Comparison of ENCODE assay signal across 22 cellular contexts in the genomic region with DNA sequence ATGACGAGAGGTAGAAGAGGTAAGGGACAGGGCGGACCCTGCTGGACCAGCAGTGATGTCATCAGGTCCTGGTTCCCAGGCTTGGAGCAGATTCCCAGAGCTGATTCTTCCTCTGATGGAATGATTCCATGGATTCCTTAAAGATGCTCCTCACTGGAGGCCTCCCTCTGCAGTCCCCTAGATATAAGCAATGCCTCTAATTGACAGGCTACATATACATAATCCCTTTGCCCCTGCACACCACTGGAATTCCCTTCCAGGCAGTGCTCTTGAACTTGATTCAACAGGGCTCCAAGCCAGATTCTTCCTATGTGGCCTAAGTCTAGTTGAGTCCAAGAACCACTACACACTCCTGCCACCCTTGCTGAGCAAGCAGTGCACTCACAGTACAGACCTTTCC.
"Had no signal": no experiment of that assay in that cellular context is flagged by ENCODE, and none has a peak within 500 bp of the region (broad histone marks: within the 10 kb centered on the region; RNA-seq: fewer than 3 reads in every experiment).

No MANE protein-coding gene starts in this region.

- H3K4me3 ChIP-seq: coronary artery, gastrocnemius medialis, heart right ventricle, spleen, tibial artery, upper lobe of left lung, uterus had no signal

- H3K36me3 ChIP-seq: gastrocnemius medialis, heart right ventricle, spleen, tibial artery, upper lobe of left lung, uterus had no signal

- H3K27ac ChIP-seq: coronary artery, gastrocnemius medialis, heart right ventricle, spleen, tibial artery, upper lobe of left lung, uterus had no signal

- DNase-seq: effector CD4-positive, alpha-beta T cell; endodermal cell; erythroblast; gastrocnemius medialis; heart right ventricle; hypothalamus; islet precursor cell; mammary epithelial cell; natural killer cell; posterior cingulate gyrus; spleen; stimulated activated CD4-positive, alpha-beta T cell treated with anti-CD3 and anti-CD28 coated beads, Interleukin-15, amount 100 ng/mL, for 24 hours; stimulated activated CD4-positive, alpha-beta T cell treated with anti-CD3 and anti-CD28 coated beads, Interleukin-1b, Interleukin-23, amount 100 ng/mL, for 48 hours; stimulated activated CD4-positive, alpha-beta T cell treated with anti-CD3 and anti-CD28 coated beads, Interleukin-4, amount 100 ng/mL, for 24 hours; tibial artery; upper lobe of left lung; uterus had no signal

- H3K27me3 ChIP-seq: gastrocnemius medialis, tibial artery, upper lobe of left lung, uterus had no signal

- FAIRE-seq: endothelial cell of umbilical vein had no signal

- ATAC-seq: gastrocnemius medialis; heart right ventricle; left lobe of liver; natural killer cell; sciatic nerve; stimulated activated memory B cell treated with anti-CD40 and anti-IgM and Interleukin-4, amounts not matched to agents 10 μg/mL and 1 μg/mL and 100 μg/mL, for 72 hours had no signal

- H3K9me3 ChIP-seq: gastrocnemius medialis, heart right ventricle, tibial artery, upper lobe of left lung, uterus had no signal

- H3K4me1 ChIP-seq: gastrocnemius medialis, heart right ventricle, spleen, tibial artery, upper lobe of left lung, uterus had no signal
